Comparison of ENCODE assay signal across 9 cellular contexts in the genomic region with DNA sequence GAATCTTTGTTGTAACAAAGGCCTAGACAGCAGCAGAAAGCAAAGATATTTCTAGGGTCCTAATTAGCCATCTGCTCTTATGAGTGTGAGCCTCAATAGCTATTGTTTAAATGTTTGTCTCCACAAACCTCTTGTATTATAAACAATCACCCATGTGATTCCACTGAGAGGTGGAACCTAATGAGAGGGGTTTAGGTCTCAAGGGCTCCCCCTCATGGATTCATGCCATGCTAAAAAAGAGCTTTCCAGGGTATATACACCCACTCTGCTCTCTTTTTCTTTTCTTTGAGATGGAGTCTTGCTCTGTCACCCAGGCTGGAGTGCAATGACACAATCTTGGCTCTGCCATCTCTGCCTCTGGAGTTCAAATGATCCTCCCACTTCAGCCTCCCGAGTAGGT. TPM values are rescaled to one million over a fixed set of nuclear protein-coding genes. Genes with fewer than 3 reads are reported as not detected.
DNase-seq lines count a peak whose midpoint lies in the region; ATAC-seq and TF ChIP-seq lines count a peak whose summit lies in the region.
"Had no signal": no experiment of that assay in that cellular context is flagged by ENCODE, and none has a peak within 500 bp of the region (broad histone marks: within the 10 kb centered on the region; RNA-seq: fewer than 3 reads in every experiment).

No MANE protein-coding gene starts in this region.

- H3K4me3 ChIP-seq in A673 (ENCODE audit: low read depth, low read length, poor library complexity, severe bottlenecking) (no peak overlapping the region), OCI-LY1 (ENCODE audit: low read depth, low read length, poor library complexity, severe bottlenecking) (no peak overlapping the region), left ventricle myocardium inferior (no peak overlapping the region), heart right ventricle (no peak overlapping the region)

- H3K27me3 ChIP-seq in A673 (replicated peaks; ENCODE audit: insufficient read depth, low read depth, low read length, poor library complexity) (no peaks in the 10 kb centered on the region), OCI-LY1 (ENCODE audit: insufficient read depth, low read length) (no peaks in the 10 kb centered on the region), left ventricle myocardium inferior (ENCODE audit: low read depth) (peaks cover 34% of the 10 kb centered on the region), heart right ventricle (peaks cover 0 to 8% (median 0%) of the 10 kb centered on the region in 7 donors)

- H3K9me3 ChIP-seq in A673 (ENCODE audit: low read depth, low read length, poor library complexity, severe bottlenecking) = no peaks in the 10 kb centered on the region
- no peaks in the 10 kb centered on the region for H3K9me3 ChIP-seq in OCI-LY1 (ENCODE audit: low read length)
- H3K9me3 ChIP-seq in left ventricle myocardium inferior (replicated peaks) = no peaks in the 10 kb centered on the region
- H3K9me3 ChIP-seq in heart right ventricle = no peaks in the 10 kb centered on the region

- POLR2A ChIA-PET in A673 (lab: Charles Lee; ENCODE audit: low non-redundant PET) = no interaction called here

- intact Hi-C loops in A673 (cut with micrococcal nuclease; ENCODE audit: unreplicated experiment) (loop anchor here (1.0 kb wide), 1 partner anchor 156 kb away; no protein-coding TSS in a partner anchor), left ventricle myocardium inferior (cut with micrococcal nuclease) (no loop called here), heart right ventricle (cut with DNase I) (no loop called here)

- TF ChIP-seq CTCF in A673 (conservative IDR thresholded peaks at IDR 0.05; ENCODE audit: low read depth, low read length) (peak; percentile 57), OCI-LY1 (IDR thresholded peaks at IDR 0.05; ENCODE audit: low read length) (peak; percentile 54), left ventricle myocardium inferior (IDR thresholded peaks at IDR 0.05; ENCODE audit: borderline replicate concordance) (no peak), heart right ventricle (IDR thresholded peaks at IDR 0.05) (no peak)

- no peak overlapping the region for H2AFZ ChIP-seq in OCI-LY1 (ENCODE audit: low read length)

- H3K4me2 ChIP-seq in OCI-LY1 (ENCODE audit: low read length) = no peak overlapping the region

- no peak overlapping the region for H3K27ac ChIP-seq in A673 (ENCODE audit: low read depth, low read length, poor library complexity, severe bottlenecking)
- H3K27ac ChIP-seq in OCI-LY1 (ENCODE audit: low read depth, low read length, poor library complexity, severe bottlenecking) = peak overlapping the region; percentile 18
- H3K27ac ChIP-seq in left ventricle myocardium inferior (replicated peaks) = no peak overlapping the region
- no peak overlapping the region for H3K27ac ChIP-seq in heart right ventricle

- no peaks in the 10 kb centered on the region for H4K20me1 ChIP-seq in OCI-LY1 (ENCODE audit: insufficient read depth, low read length)

- no peaks in the 10 kb centered on the region for H3K79me2 ChIP-seq in OCI-LY1 (ENCODE audit: insufficient read depth, low read length)

- H3F3A ChIP-seq in OCI-LY1 (ENCODE audit: insufficient read depth, low read length) = no peaks in the 10 kb centered on the region

- H3K36me3 ChIP-seq in A673 (ENCODE audit: insufficient read depth, low read length, poor library complexity, severe bottlenecking) (no peaks in the 10 kb centered on the region), OCI-LY1 (ENCODE audit: insufficient read depth, low read length) (no peaks in the 10 kb centered on the region), left ventricle myocardium inferior (no peaks in the 10 kb centered on the region), heart right ventricle (no peaks in the 10 kb centered on the region)

- no TSS peak for BruUV-seq in A673 (replicated peaks; lab: Mats Ljungman, UMichigan)

- WGBS in heart right ventricle, 2 donors = 36 to 63% methylated on average over 1 of the region's 1 CpG

- CTCF ChIA-PET in A673 (lab: Charles Lee) = interaction anchor here (0.6 to 1.1 kb wide), 3 partner anchors 81 to 167 kb away, joined by 3 to 10 read pairs (median 5); no protein-coding TSS in a partner anchor

- DNase-seq in A673 (ENCODE audit: low spot score) = peak; percentile 68
- no peak for DNase-seq in left ventricle myocardium inferior
- no peak for DNase-seq in heart right ventricle
- no peak for DNase-seq in NOMO-1 (lab: John Stamatoyannopoulos, UW; ENCODE audit: unreplicated experiment in 2 of 2)
- no peak for DNase-seq in HCEC 1CT
- DNase-seq: CD4-positive, alpha-beta memory T cell had no signal

- no peak overlapping the region; the same call in 1 of the 2 replicates for H3K9ac ChIP-seq in OCI-LY1 (ENCODE audit: low read length)

- H3K4me1 ChIP-seq in A673 (ENCODE audit: insufficient read depth, low read length, poor library complexity, severe bottlenecking) (peaks cover 4% of the 10 kb centered on the region), OCI-LY1 (ENCODE audit: insufficient read depth, low read length, severe bottlenecking) (peaks cover 13% of the 10 kb centered on the region), left ventricle myocardium inferior (no peaks in the 10 kb centered on the region), heart right ventricle (no peaks in the 10 kb centered on the region)

- ATAC-seq in GM18909 (IDR thresholded peaks at IDR 0.05; ENCODE audit: poor library complexity, unreplicated experiment) = peak; percentile 66
- ATAC-seq in HG02938 (IDR thresholded peaks at IDR 0.05; ENCODE audit: unreplicated experiment) = peak; percentile 69
- no peak for ATAC-seq in heart right ventricle

- H3K9me2 ChIP-seq in OCI-LY1 (ENCODE audit: low read depth, low read length) = no peaks in the 10 kb centered on the region

RNA-seq across cellular contexts. Expression of a gene that starts 42.1 kb away (rescaled TPM):
- 2.0 and 4.1 TPM in 2 replicates for total RNA-seq in A673 (2021)
- total RNA-seq in left ventricle myocardium inferior = 2.3 TPM
- 1 to 10 TPM in 9 of 10 donors, under 1 TPM in 1; 0.98 to 3.1 (median 2.2) TPM for total RNA-seq in heart right ventricle
- 1 to 10 TPM in 1 of 2 donors, under 1 TPM in 1; 0.37 to 1.1 TPM for polyA plus RNA-seq in heart right ventricle

RNA-seq across cellular contexts. Expression of a gene that starts 58.4 kb away (rescaled TPM):
- 16.5 and 16.9 TPM in 2 replicates for total RNA-seq in A673 (2021)
- total RNA-seq in left ventricle myocardium inferior = not detected
- total RNA-seq in heart right ventricle = not detected
- polyA plus RNA-seq in heart right ventricle = not detected
- total RNA-seq: CD4-positive, alpha-beta memory T cell had no signal
- polyA plus RNA-seq: CD4-positive, alpha-beta memory T cell had no signal

Comparison
In these comparisons a context has a peak if more than half of its experiments do, and no peak if none do; other contexts are left out.
1. CTCF ChIP-seq: peak in A673 (single experiment) and OCI-LY1 (single experiment); none in left ventricle myocardium inferior (single experiment) and heart right ventricle (0 of 9).
2. ATAC-seq: peak in GM18909 (single experiment) and HG02938 (single experiment); none in heart right ventricle (0 of 8).
3. RNA of a gene that starts 58.4 kb away (total RNA-seq): 16.5 to 16.9 TPM in A673; not detected in left ventricle myocardium inferior (single experiment) and not detected in heart right ventricle; every median in the first group is over 10 times any median in the second.